8 cellular contexts compared by ENCODE assay signal in the genomic region with DNA sequence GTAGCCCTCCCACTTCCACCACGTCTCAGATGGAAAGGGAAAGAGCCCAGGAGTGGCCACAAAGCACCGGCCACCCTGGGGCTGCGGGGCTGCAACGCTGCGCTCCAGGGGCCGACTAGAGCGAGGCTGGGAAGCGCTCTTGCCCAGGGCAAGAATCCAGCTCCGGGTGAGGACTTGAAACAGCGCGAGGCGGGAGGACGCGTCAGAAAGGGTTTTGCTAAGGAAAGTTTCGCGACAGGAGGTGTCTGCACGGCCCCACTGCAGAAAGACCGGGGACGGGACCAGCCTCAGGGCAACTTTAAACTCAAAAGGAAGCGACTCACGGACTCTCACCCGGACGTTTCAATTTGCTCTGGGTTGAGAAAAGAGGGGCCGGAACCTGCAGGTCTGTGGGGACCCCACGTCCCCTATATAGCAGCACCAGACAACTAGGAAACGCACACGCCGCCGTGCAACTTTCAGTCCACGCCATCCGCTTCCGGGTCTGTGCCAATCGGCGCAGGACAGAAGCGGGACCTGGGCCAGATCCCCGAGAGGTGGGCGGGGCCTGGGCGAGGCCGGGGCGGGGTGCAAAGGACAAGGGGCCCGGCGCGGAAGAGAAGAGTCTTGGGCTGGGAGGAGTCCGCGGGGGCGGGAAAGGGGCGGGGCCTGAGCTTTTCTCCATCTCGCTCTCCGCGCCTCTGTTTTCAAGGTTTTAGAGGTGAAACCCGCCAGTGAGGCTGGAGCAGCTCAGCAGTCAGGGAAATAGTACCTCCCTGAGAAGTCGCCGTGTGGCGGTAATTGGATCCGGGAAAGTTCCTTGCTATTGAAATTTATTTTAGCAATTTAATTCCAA. TPM values are rescaled to one million over a fixed set of nuclear protein-coding genes. Genes with fewer than 3 reads are reported as not detected.
A peak's percentile ranks its signal among the peaks of the same experiment; 100 is the strongest.
DNase-seq lines count a peak whose midpoint lies in the region; ATAC-seq and TF ChIP-seq lines count a peak whose summit lies in the region.

Gene ZNF816, minus strand, starts transcription at position 488 of the 835 bp plus-strand sequence. CDS start 6,792 bp downstream, outside the sequence.

- H3K9ac ChIP-seq in BLaER1, result peak within 1 kb of the TSS; percentile 88

- H3K9me3 ChIP-seq in BLaER1, result peaks cover 46% of the 10 kb centered on the region

- peak within 1 kb of the TSS; percentile 85 for H3K4me2 ChIP-seq in BLaER1

- WGBS in lower leg skin, 2 donors, result 0 to 1% methylated on average over 53 to 55 of the region's 55 CpGs

- H4K20me1 ChIP-seq in BLaER1, result no peaks in the 10 kb centered on the region

- peak within 1 kb of the TSS; percentile 76 for H3K4me3 ChIP-seq in BLaER1
- peak within 1 kb of the TSS; percentile 40 to 84 (median 71) for H3K4me3 ChIP-seq in dorsolateral prefrontal cortex
- peak within 1 kb of the TSS; percentile 58 for H3K4me3 ChIP-seq in lower leg skin (ENCODE audit: low read depth, poor library complexity, severe bottlenecking)

- peaks cover 17% of the 10 kb centered on the region for H3K4me1 ChIP-seq in BLaER1

- ATAC-seq in HG03442 (IDR thresholded peaks at IDR 0.05; ENCODE audit: unreplicated experiment), result peak; percentile 96

- DNase-seq in GM19240 (ENCODE audit: insufficient read length, low spot score), result peak; percentile 90
- DNase-seq in NCI-H748 (lab: John Stamatoyannopoulos, UW; ENCODE audit: unreplicated experiment), result peak; percentile 98
- peak; percentile 99 for DNase-seq in activated CD4-positive, alpha-beta T cell treated with anti-CD3 and anti-CD28 coated beads, Interleukin-2, amount 50 U/mL, for 48 hours
- DNase-seq in dorsolateral prefrontal cortex, result peak; percentile 83 to 93 (median 88)
- DNase-seq in lower leg skin (ENCODE audit: low spot score in 2 of 2), result peak; percentile 98 to 100
- peak; percentile 99 for DNase-seq in stimulated activated CD4-positive, alpha-beta T cell treated with anti-CD3 and anti-CD28 coated beads, Interleukin-4, amount 100 ng/mL, for 24 hours

- intact Hi-C loops in dorsolateral prefrontal cortex (cut with DNase I), result loop anchor here (5.0 to 10.0 kb wide), 2 partner anchors 65 to 232 kb away; partner anchors contain the start of genes ZNF320 (in 1 of the 2) and ZNF665 (in 1 of the 2)
- intact Hi-C loops in lower leg skin (cut with DNase I; ENCODE audit: low total_unique reads), result no loop called here

- no peak for TF ChIP-seq POLR2A in lower leg skin (IDR thresholded peaks at IDR 0.05)

- H3K36me3 ChIP-seq in BLaER1, result peaks cover 41% of the 10 kb centered on the region

- H3K27ac ChIP-seq in BLaER1 (peak within 1 kb of the TSS; percentile 84), dorsolateral prefrontal cortex (peak within 1 kb of the TSS in 57 of 59 donors; percentile 10 to 89 (median 71))

- H3K27me3 ChIP-seq in BLaER1, result no peaks in the 10 kb centered on the region
- H3K27me3 ChIP-seq in dorsolateral prefrontal cortex, result no peaks in the 10 kb centered on the region

- TF ChIP-seq CTCF in dorsolateral prefrontal cortex (IDR thresholded peaks at IDR 0.05 in 54 of 56, conservative IDR thresholded peaks at IDR 0.05 in 2 of 56; ENCODE audit: low read depth in 1 of 56, partially characterized antibody in 56 of 56) (peak in 4 of 56 donors; percentile 7 to 40 (median 30)), lower leg skin (IDR thresholded peaks at IDR 0.05) (no peak)

RNA-seq across cellular contexts. Expression of gene ZNF816, which starts in this region (rescaled TPM):
- total RNA-seq in dorsolateral prefrontal cortex (10 to 100 TPM in 1 of 120 experiments, 1 to 10 TPM in 119; 2.2 to 11.9 (median 5.0) TPM), lower leg skin (10 to 100 TPM in 1 of 4 donors, 1 to 10 TPM in 3; 3.2 to 17.8 (median 5.5) TPM)

Comparison
In these comparisons a context has a peak if more than half of its experiments do, and no peak if none do; other contexts are left out.
1. Peak in every context shown above with its lines: DNase-seq, ATAC-seq, H3K4me3 ChIP-seq and H3K27ac ChIP-seq.